18 cellular contexts compared by ENCODE assay signal in genomic region chr11:69893631-69894030, GRCh38.
"Had no signal": no experiment of that assay in that cellular context is flagged by ENCODE, and none has a peak within 500 bp of the region (broad histone marks: within the 10 kb centered on the region; RNA-seq: fewer than 3 reads in every experiment).

No MANE protein-coding gene starts in this region.

- H3K36me3 ChIP-seq: heart left ventricle, pancreas had no signal

- H3K36me3 Mint-ChIP-seq: naive thymus-derived CD8-positive, alpha-beta T cell had no signal

- FAIRE-seq: endothelial cell of umbilical vein, pancreas had no signal

- H3K27me3 ChIP-seq: pancreas had no signal

- H3K4me3 Mint-ChIP-seq: naive thymus-derived CD8-positive, alpha-beta T cell had no signal

- DNase-seq: effector CD4-positive, alpha-beta T cell; endodermal cell; erythroblast; foreskin keratinocyte; hippocampal formation; kidney glomerular epithelial cell; mammary epithelial cell; nucleus accumbens; stimulated activated CD4-positive, alpha-beta T cell treated with anti-CD3 and anti-CD28 coated beads, Interleukin-2, amount 100 ng/mL, for 24 hours; stimulated activated naive CD4-positive, alpha-beta T cell treated with Interleukin-2 at 50 U/mL for 16 hours; trophoblast cell had no signal

- ATAC-seq: foreskin keratinocyte; heart left ventricle; naive thymus-derived CD8-positive, alpha-beta T cell; sciatic nerve had no signal

- H3K27ac Mint-ChIP-seq: naive thymus-derived CD8-positive, alpha-beta T cell had no signal

- H3K9me3 Mint-ChIP-seq: naive thymus-derived CD8-positive, alpha-beta T cell had no signal

- H3K9me3 ChIP-seq: heart left ventricle, pancreas, psoas muscle had no signal

- H3K4me3 ChIP-seq: coronary artery, heart left ventricle, pancreas, psoas muscle had no signal

- H3K4me1 ChIP-seq: foreskin keratinocyte, pancreas, psoas muscle had no signal

- H3K27ac ChIP-seq: coronary artery, foreskin keratinocyte, heart left ventricle, psoas muscle had no signal
